ENCODE assay signal across 8 cellular contexts in the genomic region with DNA sequence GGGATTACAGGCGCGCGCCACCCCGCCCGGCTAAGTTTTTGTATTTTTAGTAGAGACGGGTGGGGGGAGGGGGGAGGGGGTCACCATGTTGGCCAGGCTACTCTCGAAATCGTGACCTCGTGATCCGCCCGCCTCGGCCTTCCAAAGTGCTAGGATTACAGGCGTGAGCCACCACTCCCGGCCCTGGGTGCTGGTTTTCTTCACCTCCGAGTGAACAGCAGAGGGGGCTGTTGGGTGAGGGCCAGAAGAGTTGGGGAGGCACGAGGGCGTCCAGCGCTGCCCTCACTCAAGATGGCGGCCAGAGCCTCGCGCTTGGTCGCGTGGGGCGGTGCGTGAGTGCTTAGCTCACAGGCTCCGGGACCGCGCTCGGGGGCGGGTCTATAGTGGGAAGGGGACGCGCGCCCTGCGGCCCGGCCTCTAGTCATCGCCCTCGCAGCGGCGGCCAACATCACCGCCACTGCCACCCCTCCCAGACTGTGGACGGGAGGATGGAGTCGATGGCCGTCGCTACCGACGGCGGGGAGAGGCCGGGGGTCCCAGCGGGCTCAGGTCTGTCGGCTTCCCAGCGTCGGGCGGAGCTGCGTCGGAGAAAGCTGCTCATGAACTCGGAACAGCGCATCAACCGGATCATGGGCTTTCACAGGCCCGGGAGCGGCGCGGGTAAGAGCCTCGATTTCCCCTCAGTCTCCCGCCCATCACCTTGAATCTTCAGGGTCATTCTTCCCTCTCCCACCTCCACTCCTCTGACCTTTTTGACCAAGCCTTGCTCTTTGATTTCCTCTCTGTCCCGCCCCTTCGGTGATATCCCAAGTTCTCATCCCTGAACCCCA. TPM values are rescaled to one million over a fixed set of nuclear protein-coding genes. Genes with fewer than 3 reads are reported as not detected.
DNase-seq lines count a peak whose midpoint lies in the region; ATAC-seq and TF ChIP-seq lines count a peak whose summit lies in the region.

CAMLG (plus strand) TSS at position 416 of the 830 bp plus-strand sequence; CDS start at position 489, 73 bp downstream.

- H3K9me3 Mint-ChIP-seq in CD14-positive monocyte = peaks cover 0 to 6% (median 0%) of the 10 kb centered on the region in 7 donors
- no peaks in the 10 kb centered on the region for H3K9me3 Mint-ChIP-seq in dendritic cell treated with granulocyte-macrophage colony-stimulating factor and Interleukin-4, amounts not matched to agents 40 ng/mL and 50 ng/mL, for 4 days

- peak within 1 kb of the TSS; percentile 91 to 92 for H3K27ac ChIP-seq in left lung

- DNase-seq in CD14-positive monocyte (ENCODE audit: low spot score) (peak; percentile 98), NCI-H748 (lab: John Stamatoyannopoulos, UW; ENCODE audit: unreplicated experiment) (peak; percentile 99), left lung (peak; percentile 99 to 100)
- DNase-seq in activated CD4-positive, alpha-beta T cell treated with anti-CD3 and anti-CD28 coated beads, Interleukin-2, amount 50 U/mL, for 24 hours (ENCODE audit: low read depth in 1 of 2, low spot score in 1 of 2) = peak; percentile 93 to 95
- peak; percentile 96 for DNase-seq in stimulated activated CD4-positive, alpha-beta T cell treated with anti-CD3 and anti-CD28 coated beads, Interleukin-2, amount 100 ng/mL, for 48 hours

- H3K27me3 Mint-ChIP-seq in CD14-positive monocyte (ENCODE audit: low read depth in 3 of 3) = no peaks in the 10 kb centered on the region
- H3K27me3 Mint-ChIP-seq in dendritic cell treated with granulocyte-macrophage colony-stimulating factor and Interleukin-4, amounts not matched to agents 40 ng/mL and 50 ng/mL, for 4 days = no peaks in the 10 kb centered on the region

- H3K27ac Mint-ChIP-seq in CD14-positive monocyte = peak within 1 kb of the TSS; percentile 94 to 98 (median 97)
- H3K27ac Mint-ChIP-seq in dendritic cell treated with granulocyte-macrophage colony-stimulating factor and Interleukin-4, amounts not matched to agents 40 ng/mL and 50 ng/mL, for 4 days = peak within 1 kb of the TSS; percentile 92

- peaks cover 5 to 7% of the 10 kb centered on the region in 2 donors for H3K36me3 Mint-ChIP-seq in CD14-positive monocyte
- peaks cover 37% of the 10 kb centered on the region for H3K36me3 Mint-ChIP-seq in dendritic cell treated with granulocyte-macrophage colony-stimulating factor and Interleukin-4, amounts not matched to agents 40 ng/mL and 50 ng/mL, for 4 days (ENCODE audit: low read depth)

- peaks cover 0 to 8% of the 10 kb centered on the region in 2 donors for H3K36me3 ChIP-seq in left lung

- TF ChIP-seq CTCF in CD14-positive monocyte (IDR thresholded peaks at IDR 0.05) = peak; percentile 76
- peak; percentile 30 to 70 for TF ChIP-seq CTCF in left lung (IDR thresholded peaks at IDR 0.05)

- H3K4me1 ChIP-seq in left lung = peaks cover 5 to 28% of the 10 kb centered on the region in 2 donors

- H3K4me3 ChIP-seq in left lung = peak within 1 kb of the TSS; percentile 87 to 93

- intact Hi-C loops in CD14-positive monocyte (cut with micrococcal nuclease) (loop anchor here (1.0 to 10.0 kb wide), 5 partner anchors 20 to 166 kb away; partner anchors contain the start of genes DDX46 (in 1 of the 2), PCBD2 (in 1 of the 2), SEC24A (in 1 of the 2) and TXNDC15 (in 1 of the 2)), left lung (cut with DNase I) (no loop called here)
- intact Hi-C loops in dendritic cell treated with granulocyte-macrophage colony-stimulating factor and Interleukin-4, amounts not matched to agents 40 ng/mL and 50 ng/mL, for 4 days (cut with micrococcal nuclease) = loop anchor here (1.0 to 5.0 kb wide), 4 partner anchors 20 to 166 kb away; partner anchors contain the start of genes C5orf24, DDX46, PCBD2 and SEC24A

- H3K4me3 Mint-ChIP-seq in CD14-positive monocyte = peak within 1 kb of the TSS; percentile 96 to 98
- peak within 1 kb of the TSS; percentile 97 for H3K4me3 Mint-ChIP-seq in dendritic cell treated with granulocyte-macrophage colony-stimulating factor and Interleukin-4, amounts not matched to agents 40 ng/mL and 50 ng/mL, for 4 days

- H3K9me3 ChIP-seq in left lung = no peaks in the 10 kb centered on the region

- H3K27me3 ChIP-seq in left lung = no peaks in the 10 kb centered on the region

- peak; percentile 93 for ATAC-seq in GM19351 (IDR thresholded peaks at IDR 0.05; ENCODE audit: unreplicated experiment)
- ATAC-seq in HG03521 (IDR thresholded peaks at IDR 0.05; ENCODE audit: unreplicated experiment) = peak; percentile 98
- ATAC-seq in left lung = peak; percentile 98

- H3K4me1 Mint-ChIP-seq in CD14-positive monocyte = peaks cover 31% of the 10 kb centered on the region
- peaks cover 26% of the 10 kb centered on the region for H3K4me1 Mint-ChIP-seq in dendritic cell treated with granulocyte-macrophage colony-stimulating factor and Interleukin-4, amounts not matched to agents 40 ng/mL and 50 ng/mL, for 4 days (ENCODE audit: low read depth)

RNA-seq across cellular contexts. Expression of gene CAMLG, which starts in this region (rescaled TPM):
- polyA plus RNA-seq in CD14-positive monocyte = 10 to 100 TPM; 17.5 to 20.8 TPM
- total RNA-seq in left lung = 10 to 100 TPM; 23.6 to 31.4 TPM

Comparison
In these comparisons a context has a peak if more than half of its experiments do, and no peak if none do; other contexts are left out.
1. Peak in every context shown above with its lines: DNase-seq, ATAC-seq, H3K4me3 ChIP-seq and H3K27ac ChIP-seq.
2. intact Hi-C loops: an anchor here in CD14-positive monocyte (1.0 to 10.0 kb wide) and dendritic cell treated with granulocyte-macrophage colony-stimulating factor and Interleukin-4, amounts not matched to agents 40 ng/mL and 50 ng/mL, for 4 days (1.0 to 5.0 kb wide); none called in left lung.